In genomic region chr12:85394809-85395208, GRCh38 we compare ENCODE assay signal across 20 cellular contexts.
A peak's percentile ranks its signal among the peaks of the same experiment; 100 is the strongest.
DNase-seq lines count a peak whose midpoint lies in the region; FAIRE-seq and TF ChIP-seq lines count a peak whose summit lies in the region.
"Had no signal": no experiment of that assay in that cellular context is flagged by ENCODE, and none has a peak within 500 bp of the region (broad histone marks: within the 10 kb centered on the region; RNA-seq: fewer than 3 reads in every experiment).

No MANE protein-coding gene starts in this region.

- no peak overlapping the region for H3K4me3 ChIP-seq in endothelial cell of umbilical vein (replicated peaks in 1 of 3; ENCODE audit: insufficient read depth in 1 of 3, low read depth in 1 of 3, low read length in 3 of 3)
- H3K4me3 ChIP-seq in trophoblast cell (ENCODE audit: low read depth, low read length): no peak overlapping the region

- no peak overlapping the region for H4K5ac ChIP-seq in H9 (ENCODE audit: insufficient read length, low read depth, low read length)

- no TSS peak for BruUV-seq in endothelial cell of umbilical vein (replicated peaks; lab: Mats Ljungman, UMichigan)

- H4K8ac ChIP-seq in trophoblast cell (ENCODE audit: low read depth, low read length): no peak overlapping the region
- H4K8ac ChIP-seq in H9 (replicated peaks; ENCODE audit: insufficient read length, low read depth, low read length): no peak overlapping the region

- no CpG with 5 or more reads among the region's 3 CpGs for WGBS in trophoblast cell (ENCODE audit: extremely low coverage, insufficient coverage, insufficient read length)
- no CpG with 5 or more reads among the region's 3 CpGs for WGBS in H9 (ENCODE audit: extremely low coverage, insufficient read length, low lambda C conversion rate)

- H3K27ac Mint-ChIP-seq in H9: no peak overlapping the region
- H3K27ac Mint-ChIP-seq: B cell, CD14-positive monocyte had no signal

- H3K4ac ChIP-seq in trophoblast cell (ENCODE audit: low read depth, low read length) (no peak overlapping the region), H9 (ENCODE audit: low read depth, low read length) (no peak overlapping the region)

- no peaks in the 10 kb centered on the region for H3K9me3 ChIP-seq in endothelial cell of umbilical vein (replicated peaks; ENCODE audit: control insufficient read depth, insufficient read depth, low read length)
- H3K9me3 ChIP-seq in trophoblast cell (ENCODE audit: insufficient read depth, low read depth, low read length): no peaks in the 10 kb centered on the region
- H3K9me3 ChIP-seq in H9 (ENCODE audit: control insufficient read depth, low read depth, low read length): no peaks in the 10 kb centered on the region

- TF ChIP-seq CTCF in endothelial cell of umbilical vein (IDR thresholded peaks at IDR 0.05; ENCODE audit: extremely low read depth in 1 of 2, insufficient read depth in 1 of 2, low read depth in 1 of 2, low read length in 2 of 2): no peak
- no peak for TF ChIP-seq CTCF in H9 (conservative IDR thresholded peaks at IDR 0.05)

- H2BK120ac ChIP-seq in trophoblast cell (ENCODE audit: insufficient read depth, low read length, poor library complexity) (no peak overlapping the region), H9 (ENCODE audit: low read depth, low read length, poor library complexity, severe bottlenecking) (no peak overlapping the region)

- H2AK5ac ChIP-seq in trophoblast cell (ENCODE audit: low read length) (no peak overlapping the region), H9 (ENCODE audit: insufficient read length, low read length) (no peak overlapping the region)

- no peaks in the 10 kb centered on the region for H3K27me3 Mint-ChIP-seq in H9 (ENCODE audit: low read depth)
- H3K27me3 Mint-ChIP-seq: B cell had no signal

- H3K9ac ChIP-seq in endothelial cell of umbilical vein (replicated peaks; ENCODE audit: extremely low read depth, insufficient read depth, low read length) (no peak overlapping the region), trophoblast cell (ENCODE audit: low read length) (no peak overlapping the region), H9 (ENCODE audit: extremely low read depth, insufficient read length, low read length) (no peak overlapping the region)

- H3K4me1 ChIP-seq in endothelial cell of umbilical vein (ENCODE audit: control insufficient read depth, extremely low read depth, insufficient read depth, low read length) (no peaks in the 10 kb centered on the region), trophoblast cell (ENCODE audit: control insufficient read depth in 1 of 2, insufficient read depth in 2 of 2, low read length in 2 of 2) (no peaks in the 10 kb centered on the region), H9 (ENCODE audit: insufficient read depth, low read length) (no peaks in the 10 kb centered on the region)

- H3K27me3 ChIP-seq in endothelial cell of umbilical vein (ENCODE audit: control insufficient read depth in 2 of 2, insufficient read depth in 2 of 2, low read length in 2 of 2) (no peaks in the 10 kb centered on the region), trophoblast cell (ENCODE audit: insufficient read depth, low read length) (no peaks in the 10 kb centered on the region), H9 (ENCODE audit: insufficient read depth, low read length) (no peaks in the 10 kb centered on the region)

- H3K27ac ChIP-seq in endothelial cell of umbilical vein (ENCODE audit: insufficient read depth, low read depth, low read length): no peak overlapping the region
- no peak overlapping the region for H3K27ac ChIP-seq in trophoblast cell (ENCODE audit: low read depth, low read length)
- no peak overlapping the region for H3K27ac ChIP-seq in H9 (ENCODE audit: insufficient read length, low read depth, low read length)

- no peak overlapping the region for H3K18ac ChIP-seq in trophoblast cell (ENCODE audit: low read length)
- H3K18ac ChIP-seq in H9 (ENCODE audit: insufficient read length, low read depth, low read length): no peak overlapping the region

- H2BK5ac ChIP-seq in trophoblast cell (ENCODE audit: low read depth, low read length, poor library complexity) (no peak overlapping the region), H9 (ENCODE audit: insufficient read length, low read length) (no peak overlapping the region)

- H3K36me3 ChIP-seq in endothelial cell of umbilical vein (ENCODE audit: control insufficient read depth in 2 of 2, extremely low read depth in 1 of 2, insufficient read depth in 2 of 2, low read length in 2 of 2) (no peaks in the 10 kb centered on the region), trophoblast cell (ENCODE audit: control insufficient read depth in 1 of 2, insufficient read depth in 2 of 2, low read length in 2 of 2) (no peaks in the 10 kb centered on the region)

- no peak overlapping the region for H3T11ph ChIP-seq in H9 (ENCODE audit: low read length)

- no peak overlapping the region for H3K4me3 Mint-ChIP-seq in H9
- H3K4me3 Mint-ChIP-seq: B cell, CD14-positive monocyte had no signal

- H4K12ac ChIP-seq in trophoblast cell (ENCODE audit: low read depth, low read length): no peak overlapping the region

- no peak overlapping the region for H3K4me2 ChIP-seq in endothelial cell of umbilical vein (ENCODE audit: insufficient read depth, low read length)
- no peak overlapping the region for H3K4me2 ChIP-seq in trophoblast cell (ENCODE audit: low read length)
- H3K4me2 ChIP-seq in H9 (ENCODE audit: insufficient read depth, insufficient read length, low read length): no peak overlapping the region

- CTCF ChIA-PET in endothelial cell of umbilical vein (lab: Charles Lee): interaction anchor here (1.0 to 2.9 kb wide), 5 partner anchors 36 to 238 kb away, joined by 3 to 8 read pairs (median 5); no protein-coding TSS in a partner anchor

- intact Hi-C loops in endothelial cell of umbilical vein (cut with micrococcal nuclease): no loop called here

- POLR2A ChIA-PET in endothelial cell of umbilical vein (lab: Charles Lee): no interaction called here

- no peaks in the 10 kb centered on the region for H3K36me3 Mint-ChIP-seq in H9 (ENCODE audit: insufficient read depth in 1 of 3, low read depth in 3 of 3)
- H3K36me3 Mint-ChIP-seq: CD14-positive monocyte had no signal

- no peak overlapping the region for H3K14ac ChIP-seq in trophoblast cell (ENCODE audit: low read length)
- H3K14ac ChIP-seq in H9 (ENCODE audit: insufficient read depth, low read length): no peak overlapping the region

- no peaks in the 10 kb centered on the region for H3K4me1 Mint-ChIP-seq in H9
- H3K4me1 Mint-ChIP-seq: B cell, CD14-positive monocyte had no signal

- FAIRE-seq in endothelial cell of umbilical vein (lab: Jason Lieb, UNC): no peak
- FAIRE-seq: A204.1, D721Med had no signal

- no peak overlapping the region for H2BK15ac ChIP-seq in H9 (ENCODE audit: low read depth, low read length)

- no peak for TF ChIP-seq POLR2A in endothelial cell of umbilical vein (IDR thresholded peaks at IDR 0.05; ENCODE audit: low read depth, low read length)

- H3K79me1 ChIP-seq in trophoblast cell (ENCODE audit: low read length) (no peaks in the 10 kb centered on the region), H9 (ENCODE audit: insufficient read depth, low read depth, low read length, poor library complexity, severe bottlenecking) (no peaks in the 10 kb centered on the region)

- H3K23me2 ChIP-seq in H9 (ENCODE audit: insufficient read length, low read depth, low read length, poor library complexity, severe bottlenecking): no peaks in the 10 kb centered on the region

- H2BK20ac ChIP-seq in H9 (ENCODE audit: low read depth, low read length, poor library complexity, severe bottlenecking): no peak overlapping the region

- no peak overlapping the region for H3K56ac ChIP-seq in H9 (ENCODE audit: insufficient read length, low read depth, low read length)

- DNase-seq in DMS114 treated with DMSO at 0.1 percent for 48 hours (lab: John Stamatoyannopoulos, UW; ENCODE audit: unreplicated experiment): peak; percentile 17
- peak; percentile 4 for DNase-seq in RKO (ENCODE audit: low spot score)
- no peak for DNase-seq in endothelial cell of umbilical vein (ENCODE audit: low read depth, low spot score)
- peak; percentile 11 to 76 for DNase-seq in trophoblast cell
- no peak for DNase-seq in hepatic stellate cell (ENCODE audit: low spot score)
- no peak for DNase-seq in stimulated activated CD4-positive, alpha-beta T cell treated with anti-CD3 and anti-CD28 coated beads, Interleukin-15, amount 100 ng/mL, for 24 hours
- no peak for DNase-seq in H9
- DNase-seq: Karpas-422, NCI-H1417, NCI-H1694 treated with DMSO at 0.1 percent for 48 hours, NCI-H2081 treated with DMSO at 0.1 percent for 48 hours, NCI-H446 treated with DMSO at 0.1 percent for 48 hours, NCI-H526 treated with DMSO at 0.1 percent for 48 hours, OCI-M1, RPMI8226, SHP77 had no signal

- no peak overlapping the region for H2BK12ac ChIP-seq in trophoblast cell (ENCODE audit: low read length)
- H2BK12ac ChIP-seq in H9 (ENCODE audit: insufficient read length, low read depth, low read length): no peak overlapping the region

- H2AFZ ChIP-seq in endothelial cell of umbilical vein (ENCODE audit: low read depth, low read length) (no peak overlapping the region), trophoblast cell (ENCODE audit: insufficient read depth, low read length, poor library complexity) (no peak overlapping the region), H9 (ENCODE audit: low read length) (no peak overlapping the region)

- H3K9me3 Mint-ChIP-seq in H9: no peaks in the 10 kb centered on the region

- no peaks in the 10 kb centered on the region for H3K79me2 ChIP-seq in endothelial cell of umbilical vein (ENCODE audit: control insufficient read depth, insufficient read depth, low read length)
- H3K79me2 ChIP-seq in trophoblast cell (ENCODE audit: control insufficient read depth, insufficient read depth, low read length, poor library complexity): no peaks in the 10 kb centered on the region
- H3K79me2 ChIP-seq in H9 (ENCODE audit: insufficient read depth, low read length): no peaks in the 10 kb centered on the region

- dilution Hi-C loops in endothelial cell of umbilical vein (cut with MboI; ENCODE audit: extremely low pct_ligation_motif_present, low sequenced_read_pairs): no loop called here

- H4K91ac ChIP-seq in trophoblast cell (ENCODE audit: low read depth, low read length) (no peak overlapping the region), H9 (ENCODE audit: insufficient read length, low read depth, low read length) (no peak overlapping the region)

- H3K9me1 ChIP-seq in endothelial cell of umbilical vein (replicated peaks; ENCODE audit: control insufficient read depth, extremely low read depth, insufficient read depth, low read length): no peaks in the 10 kb centered on the region

- no peaks in the 10 kb centered on the region for H4K20me1 ChIP-seq in endothelial cell of umbilical vein (replicated peaks; ENCODE audit: control insufficient read depth, extremely low read depth, insufficient read depth, low read length)
- H4K20me1 ChIP-seq in H9 (ENCODE audit: control insufficient read depth, insufficient read depth, insufficient read length): no peaks in the 10 kb centered on the region

- H3K23ac ChIP-seq in trophoblast cell (ENCODE audit: low read length) (no peak overlapping the region), H9 (ENCODE audit: insufficient read length, low read depth, low read length) (no peak overlapping the region)

TF ChIP-seq in endothelial cell of umbilical vein, 7 proteins besides CTCF, POLR2A, EP300 and RAD21:
- TF ChIP-seq GATA2 (IDR thresholded peaks at IDR 0.05; ENCODE audit: insufficient read depth, insufficient read length, low read depth, low read length): peak; percentile 59
- TF ChIP-seq FOS (IDR thresholded peaks at IDR 0.05; ENCODE audit: borderline replicate concordance, insufficient read depth, low read length): no peak
TF ChIP-seq in endothelial cell of umbilical vein: peak in this region for 1.

Comparison
In these comparisons a context has a peak if more than half of its experiments do, and no peak if none do; other contexts are left out.
1. DNase-seq: peak in DMS114 treated with DMSO at 0.1 percent for 48 hours (single experiment), RKO (single experiment) and trophoblast cell (2 of 2); none in endothelial cell of umbilical vein (single experiment), hepatic stellate cell (single experiment), stimulated activated CD4-positive, alpha-beta T cell treated with anti-CD3 and anti-CD28 coated beads, Interleukin-15, amount 100 ng/mL, for 24 hours (single experiment) and H9 (single experiment).